In genomic region chrX:37060999-37061398, GRCh38 we compare ENCODE assay signal across 8 cellular contexts. TPM values are rescaled to one million over a fixed set of nuclear protein-coding genes. Genes with fewer than 3 reads are reported as not detected.
DNase-seq lines count a peak whose midpoint lies in the region; ATAC-seq and TF ChIP-seq lines count a peak whose summit lies in the region.

No MANE protein-coding gene starts in this region.

- H3K4me3 ChIP-seq in SU-DHL-6 (ENCODE audit: insufficient read depth, low read length, poor library complexity, severe bottlenecking) (no peak overlapping the region), MG63 (no peak overlapping the region)

- TF ChIP-seq RAD21 in Ishikawa (IDR thresholded peaks at IDR 0.05; ENCODE audit: low read depth), result peak; percentile 64

- H3K27me3 ChIP-seq in SU-DHL-6 (ENCODE audit: low read length) (no peaks in the 10 kb centered on the region), MG63 (no peaks in the 10 kb centered on the region)

- no peaks in the 10 kb centered on the region for H3K79me2 ChIP-seq in SU-DHL-6 (ENCODE audit: insufficient read depth, low read length)

- H3K36me3 ChIP-seq in SU-DHL-6 (ENCODE audit: low read length) (no peaks in the 10 kb centered on the region), MG63 (no peaks in the 10 kb centered on the region)

- H3K27ac ChIP-seq in SU-DHL-6 (ENCODE audit: low read depth, low read length), result no peak overlapping the region

- H3K9ac ChIP-seq in SU-DHL-6 (ENCODE audit: low read length), result no peak overlapping the region

- H3K9me3 ChIP-seq in SU-DHL-6 (ENCODE audit: insufficient read depth, low read length), result no peaks in the 10 kb centered on the region
- H3K9me3 ChIP-seq in MG63, result no peaks in the 10 kb centered on the region

- H4K20me1 ChIP-seq in SU-DHL-6 (ENCODE audit: low read depth, low read length), result no peaks in the 10 kb centered on the region

- ATAC-seq in GM19328 (IDR thresholded peaks at IDR 0.05; ENCODE audit: unreplicated experiment) (peak; percentile 48), HG02588 (IDR thresholded peaks at IDR 0.05; ENCODE audit: unreplicated experiment) (no peak)

- no peak overlapping the region for H2AFZ ChIP-seq in SU-DHL-6 (ENCODE audit: low read depth, low read length, severe bottlenecking)

- no peak overlapping the region for H3K4me2 ChIP-seq in SU-DHL-6 (ENCODE audit: low read depth, low read length, poor library complexity, severe bottlenecking)

- no peak for TF ChIP-seq EP300 in Ishikawa (IDR thresholded peaks at IDR 0.05; ENCODE audit: borderline replicate concordance)

- H3F3A ChIP-seq in SU-DHL-6 (ENCODE audit: insufficient read depth), result no peaks in the 10 kb centered on the region

- no peaks in the 10 kb centered on the region for H3K9me2 ChIP-seq in SU-DHL-6 (replicated peaks; ENCODE audit: insufficient read depth, low read length)

- DNase-seq in DMS53 treated with DMSO at 0.1 percent for 48 hours (lab: John Stamatoyannopoulos, UW; ENCODE audit: unreplicated experiment) (peak; percentile 47), iPS-NIHi7 (ENCODE audit: extremely low spot score) (peak; percentile 64), MG63 (no peak)
- no peak for DNase-seq in stimulated activated CD4-positive, alpha-beta T cell treated with anti-CD3 and anti-CD28 coated beads, Interleukin-4, amount 100 ng/mL, for 4 hours

- peak; percentile 13 for TF ChIP-seq CTCF in SU-DHL-6 (IDR thresholded peaks at IDR 0.05; ENCODE audit: insufficient read depth, low read length, poor library complexity, severe bottlenecking)

TF ChIP-seq in Ishikawa, 13 proteins besides CTCF, POLR2A, EP300 and RAD21:
- TF ChIP-seq YY1 (IDR thresholded peaks at IDR 0.05; ENCODE audit: low read depth), result no peak

RNA-seq across cellular contexts. Expression of gene FAM47C, which starts 52.8 kb away (rescaled TPM):
- not detected in 2 replicates for total RNA-seq in MG63 (2014; rRNA removed; shearing (Covaris generic); ENCODE audit: low replicate concordance)

Comparison
In these comparisons a context has a peak if more than half of its experiments do, and no peak if none do; other contexts are left out.
1. DNase-seq: peak in DMS53 treated with DMSO at 0.1 percent for 48 hours (single experiment) and iPS-NIHi7 (single experiment); none in stimulated activated CD4-positive, alpha-beta T cell treated with anti-CD3 and anti-CD28 coated beads, Interleukin-4, amount 100 ng/mL, for 4 hours (0 of 2) and MG63 (single experiment).